11 cellular contexts compared by ENCODE assay signal in the genomic region with DNA sequence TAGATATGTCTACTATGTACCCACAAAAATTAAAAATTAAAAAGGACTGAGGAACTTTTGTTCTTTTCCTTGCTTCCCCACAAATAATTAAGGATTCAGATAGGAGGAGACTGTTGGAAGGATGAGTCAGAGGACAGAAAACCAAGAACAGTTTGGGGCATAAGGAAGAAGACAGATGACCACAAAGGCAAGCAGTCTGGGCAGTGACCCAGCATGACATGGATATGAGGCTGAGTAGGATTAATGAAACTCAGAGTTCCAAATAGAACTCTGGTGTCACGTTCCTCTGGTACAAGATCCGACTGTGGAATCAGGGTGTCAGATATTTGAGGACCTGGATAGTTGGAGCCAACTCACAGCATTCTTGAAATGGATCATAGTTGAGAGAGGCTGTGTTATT.
A peak's percentile ranks its signal among the peaks of the same experiment; 100 is the strongest.
DNase-seq lines count a peak whose midpoint lies in the region; ATAC-seq and TF ChIP-seq lines count a peak whose summit lies in the region.
"Had no signal": no experiment of that assay in that cellular context is flagged by ENCODE, and none has a peak within 500 bp of the region (broad histone marks: within the 10 kb centered on the region; RNA-seq: fewer than 3 reads in every experiment).

No MANE protein-coding gene starts in this region.

- peaks cover 7% of the 10 kb centered on the region; the same call in 1 of the 2 replicates for H3K36me3 ChIP-seq in SJSA1
- H3K36me3 ChIP-seq: WERI-Rb-1 had no signal

- H3K27me3 ChIP-seq in SJSA1 (replicated peaks) = no peaks in the 10 kb centered on the region

- no peak for ATAC-seq in GM21825 (IDR thresholded peaks at IDR 0.05; ENCODE audit: unreplicated experiment)
- ATAC-seq in HG02588 (IDR thresholded peaks at IDR 0.05; ENCODE audit: unreplicated experiment) = no peak
- ATAC-seq: activated T-cell treated with anti-CD3 and anti-CD28 coated beads, Interleukin-2, amount 50 U/mL, for 72 hours had no signal

- H3K27ac ChIP-seq in SJSA1 = peak overlapping the region; percentile 78
- H3K27ac ChIP-seq: WERI-Rb-1 had no signal

- H3K4me3 ChIP-seq in SJSA1 (no peak overlapping the region), fibroblast of the aortic adventitia (ENCODE audit: low read depth, low read length) (no peak overlapping the region)

- H3K9me3 ChIP-seq in SJSA1 (replicated peaks) = peaks cover 3% of the 10 kb centered on the region

- in situ Hi-C loops in G401 (cut with HindIII; ENCODE audit: low sequenced_read_pairs) = no loop called here

- peak; percentile 97 for DNase-seq in EH (ENCODE audit: low read depth)
- peak; percentile 100 for DNase-seq in SJSA1 (ENCODE audit: low read depth in 1 of 2, low spot score in 2 of 2)
- peak; percentile 92 for DNase-seq in fibroblast of the aortic adventitia (ENCODE audit: low read depth)
- peak; percentile 80 for DNase-seq in renal cortical epithelial cell (ENCODE audit: low read depth)
- no peak for DNase-seq in G401 (ENCODE audit: low spot score)
- DNase-seq in T-helper 2 cell = no peak
- DNase-seq: activated T-cell treated with anti-CD3 and anti-CD28 coated beads, Interleukin-2, amount 50 U/mL, for 72 hours; NCI-H187 treated with DMSO at 0.1 percent for 48 hours; WERI-Rb-1 had no signal

- peaks cover 39% of the 10 kb centered on the region for H3K4me1 ChIP-seq in SJSA1 (replicated peaks)

- no peak for TF ChIP-seq CTCF in fibroblast of the aortic adventitia (IDR thresholded peaks at IDR 0.05; ENCODE audit: insufficient read depth, low read length)

Comparison
In these comparisons a context has a peak if more than half of its experiments do, and no peak if none do; other contexts are left out.
1. DNase-seq: peak in EH (single experiment), SJSA1 (2 of 2), fibroblast of the aortic adventitia (single experiment) and renal cortical epithelial cell (single experiment); none in G401 (single experiment) and T-helper 2 cell (0 of 5).